29 cellular contexts compared by ENCODE assay signal in genomic region chr14:94380225-94381148, GRCh38. TPM values are rescaled to one million over a fixed set of nuclear protein-coding genes. Genes with fewer than 3 reads are reported as not detected.
DNase-seq lines count a peak whose midpoint lies in the region; ATAC-seq, FAIRE-seq and TF ChIP-seq lines count a peak whose summit lies in the region.
"Had no signal": no experiment of that assay in that cellular context is flagged by ENCODE, and none has a peak within 500 bp of the region (broad histone marks: within the 10 kb centered on the region; RNA-seq: fewer than 3 reads in every experiment).

No MANE protein-coding gene starts in this region.

- DNase-seq in stimulated activated CD4-positive, alpha-beta T cell treated with anti-CD3 and anti-CD28 coated beads, Interleukin-1b, Interleukin-23, amount 100 ng/mL, for 48 hours: peak; percentile 36
- no peak for DNase-seq in stimulated activated CD4-positive, alpha-beta T cell treated with anti-CD3 and anti-CD28 coated beads, Interleukin-4, amount 100 ng/mL, for 1 hour
- DNase-seq in activated naive CD8-positive, alpha-beta T cell treated with anti-CD3 and anti-CD28 coated beads for 36 hours: no peak
- no peak for DNase-seq in HepG2 (ENCODE audit: low spot score)
- DNase-seq in activated CD4-positive, CD25-positive, alpha-beta regulatory T cell treated with anti-CD3 and anti-CD28 coated beads, Interleukin-2, amount 50 U/mL, for 72 hours: no peak
- DNase-seq in activated CD4-positive, CD25-positive, alpha-beta regulatory T cell (lab: John Stamatoyannopoulos, UW): no peak
- DNase-seq: activated CD4-positive, alpha-beta T cell treated with anti-CD3 and anti-CD28 coated beads, Interleukin-2, amount 10 ng/mL, durations not matched to agents 24 days and 14 days; cerebellar nuclear complex; COR-L47; DMS79; effector CD4-positive, alpha-beta T cell; H9; naive B cell; NCI-H1436; occipital lobe; OCI-M1; SK-N-SH; stimulated activated CD8-positive, alpha-beta memory T cell treated with anti-CD3 and anti-CD28 coated beads, Interleukin-4, amount 100 ng/mL, for 48 hours; T-helper 17 cell; transverse colon had no signal

- no peak overlapping the region for H3K4me3 Mint-ChIP-seq in activated naive CD8-positive, alpha-beta T cell treated with anti-CD3 and anti-CD28 coated beads for 36 hours
- H3K4me3 Mint-ChIP-seq: activated CD4-positive, alpha-beta T cell treated with anti-CD3 and anti-CD28 coated beads, Interleukin-2, amount 10 ng/mL, durations not matched to agents 24 days and 14 days; H9; mesothelial cell of epicardium; naive B cell; T-helper 17 cell had no signal

- no peak for TF ChIP-seq CTCF in HepG2 (CRISPR knock-in tag; IDR thresholded peaks at IDR 0.05)

- ATAC-seq in HepG2 (no peak), HG03196 (IDR thresholded peaks at IDR 0.05; ENCODE audit: unreplicated experiment) (no peak)
- ATAC-seq: T-helper 17 cell had no signal

- no peak for TF ChIP-seq RAD21 in HepG2 (CRISPR knock-in tag; IDR thresholded peaks at IDR 0.05)

- TF ChIP-seq POLR2A in HepG2 (IDR thresholded peaks at IDR 0.05; ENCODE audit: insufficient read depth in 1 of 2, low read depth in 2 of 2, low read length in 2 of 2): peak; percentile 56 to 60; a peak in 3 of 4 replicates

- no peaks in the 10 kb centered on the region for H3K9me3 Mint-ChIP-seq in activated naive CD8-positive, alpha-beta T cell treated with anti-CD3 and anti-CD28 coated beads for 36 hours
- H3K9me3 Mint-ChIP-seq: activated CD4-positive, alpha-beta T cell treated with anti-CD3 and anti-CD28 coated beads, Interleukin-2, amount 10 ng/mL, durations not matched to agents 24 days and 14 days; H9; mesothelial cell of epicardium had no signal

- no peak overlapping the region for H2AFZ ChIP-seq in HepG2 (ENCODE audit: low read length)

- CTCF ChIA-PET in HepG2 (lab: Yijun Ruan, JAX; ENCODE audit: low intra/inter-chr PET ratio, low total read pairs): no interaction called here

- H3K36me3 ChIP-seq in HepG2 (replicated peaks in 1 of 2; ENCODE audit: control insufficient read depth in 1 of 2, insufficient read depth in 2 of 2, low read length in 2 of 2): peaks cover 38 to 67% of the 10 kb centered on the region in 2 experiments
- H3K36me3 ChIP-seq: transverse colon had no signal

- H3K36me3 Mint-ChIP-seq in activated naive CD8-positive, alpha-beta T cell treated with anti-CD3 and anti-CD28 coated beads for 36 hours: no peaks in the 10 kb centered on the region
- H3K36me3 Mint-ChIP-seq: mesothelial cell of epicardium, naive B cell had no signal

- WGBS in HepG2 (ENCODE audit: low lambda C conversion rate): 81% methylated on average over 14 of the region's 16 CpGs

- peaks cover 6% of the 10 kb centered on the region for H3K4me1 Mint-ChIP-seq in activated naive CD8-positive, alpha-beta T cell treated with anti-CD3 and anti-CD28 coated beads for 36 hours
- H3K4me1 Mint-ChIP-seq: activated CD4-positive, alpha-beta T cell treated with anti-CD3 and anti-CD28 coated beads, Interleukin-2, amount 10 ng/mL, durations not matched to agents 24 days and 14 days; mesothelial cell of epicardium; naive B cell; T-helper 17 cell had no signal

- TF ChIP-seq EP300 in HepG2 (IDR thresholded peaks at IDR 0.05; ENCODE audit: low read depth in 2 of 2, low read length in 2 of 2): no peak
- TF ChIP-seq EP300 in HepG2 (CRISPR knock-in tag; IDR thresholded peaks at IDR 0.05; ENCODE audit: borderline replicate concordance): no peak

- H3K27ac Mint-ChIP-seq in activated naive CD8-positive, alpha-beta T cell treated with anti-CD3 and anti-CD28 coated beads for 36 hours: peak overlapping the region; percentile 84
- H3K27ac Mint-ChIP-seq: activated CD4-positive, alpha-beta T cell treated with anti-CD3 and anti-CD28 coated beads, Interleukin-2, amount 10 ng/mL, durations not matched to agents 24 days and 14 days; H9; mesothelial cell of epicardium; T-helper 17 cell had no signal

- H4K20me1 ChIP-seq in HepG2 (ENCODE audit: insufficient read depth, low read length): peaks cover 88% of the 10 kb centered on the region
- H4K20me1 ChIP-seq: BLaER1 treated with 17β-estradiol and CSF1 and Interleukin-3, amounts not matched to agents 10 nM and 100 nM had no signal

- H3K9ac ChIP-seq in HepG2 (ENCODE audit: insufficient read depth, low read depth, low read length): no peak overlapping the region
- H3K9ac ChIP-seq: SK-N-SH had no signal

- H3K79me2 ChIP-seq in HepG2 (ENCODE audit: insufficient read depth, low read length): peaks cover 36% of the 10 kb centered on the region

- POLR2A ChIA-PET in HepG2 (lab: Yijun Ruan, JAX): interaction anchor here (0.7 to 5.4 kb wide), 14 partner anchors 7 to 57 kb away, joined by 3 to 39 read pairs (median 4); partner anchors contain the start of genes SERPINA1 and SERPINA6

- intact Hi-C loops in HepG2 (cut with micrococcal nuclease; ENCODE audit: unreplicated experiment): loop anchor here (1.0 kb wide), 1 partner anchor 16 kb away; no protein-coding TSS in a partner anchor

- no peak for FAIRE-seq in HepG2 (lab: Jason Lieb, UNC)
- FAIRE-seq: GM18507 had no signal

- H3K27me3 ChIP-seq in HepG2 (ENCODE audit: control insufficient read depth in 1 of 2, insufficient read depth in 2 of 2, low read length in 2 of 2): no peaks in the 10 kb centered on the region
- H3K27me3 ChIP-seq: BLaER1 treated with 17β-estradiol and CSF1 and Interleukin-3, amounts not matched to agents 10 nM and 100 nM; transverse colon had no signal

- H3K27ac ChIP-seq in HepG2 (ENCODE audit: extremely low read length, insufficient read depth, low read length): no peak overlapping the region
- H3K27ac ChIP-seq: skin epidermis, transverse colon had no signal

- H3K4me1 ChIP-seq in HepG2 (ENCODE audit: insufficient read depth, low read length): peaks cover 100% of the 10 kb centered on the region

- BruUV-seq in HepG2 (replicated peaks; lab: Mats Ljungman, UMichigan): no TSS peak

- in situ Hi-C loops in HepG2 (cut with HindIII; ENCODE audit: extremely low pct_ligation_motif_present, low pct_unique_long_range_greater_than_20kb): no loop called here

- H3K9me3 ChIP-seq in HepG2 (ENCODE audit: low read length): no peaks in the 10 kb centered on the region
- H3K9me3 ChIP-seq: BLaER1 treated with 17β-estradiol and CSF1 and Interleukin-3, amounts not matched to agents 10 nM and 100 nM; SK-N-SH; transverse colon had no signal

- peaks cover 4% of the 10 kb centered on the region for H3K27me3 Mint-ChIP-seq in activated naive CD8-positive, alpha-beta T cell treated with anti-CD3 and anti-CD28 coated beads for 36 hours
- H3K27me3 Mint-ChIP-seq: activated CD4-positive, alpha-beta T cell treated with anti-CD3 and anti-CD28 coated beads, Interleukin-2, amount 10 ng/mL, durations not matched to agents 24 days and 14 days had no signal

- H3K4me2 ChIP-seq in HepG2 (ENCODE audit: low read depth, low read length): peak overlapping the region; percentile 8; the same call in 1 of the 2 replicates
- H3K4me2 ChIP-seq: SK-N-SH had no signal

- no peak overlapping the region for H3K4me3 ChIP-seq in HepG2 (replicated peaks in 1 of 3; ENCODE audit: insufficient read depth in 1 of 3, low read depth in 2 of 3, low read length in 3 of 3)
- H3K4me3 ChIP-seq: BLaER1 treated with 17β-estradiol and CSF1 and Interleukin-3, amounts not matched to agents 10 nM and 100 nM; skin epidermis; transverse colon had no signal

RNA-seq across cellular contexts. Expression of gene SERPINA1, which starts 7.9 kb away (rescaled TPM):
- 1 to 10 TPM; 1.1 to 1.3 TPM for total RNA-seq in activated naive CD8-positive, alpha-beta T cell treated with anti-CD3 and anti-CD28 coated beads for 36 hours
- 2,013 and 3,266 TPM in 2 replicates for total RNA-seq in HepG2 (2016; rRNA removed; fragmentation: Illumina TruSeq; extraction: Trizol)
- total RNA-seq in HepG2 (2016; cell fraction: cytosol; rRNA removed; fragmentation: Illumina TruSeq; extraction: Trizol; ENCODE audit: low read depth): 1,032 and 1,133 TPM in 2 replicates
- 1,778 and 3,168 TPM in 2 replicates for total RNA-seq in HepG2 (2016; cell fraction: insoluble cytoplasmic fraction; rRNA removed; fragmentation: Illumina TruSeq; extraction: Trizol)
- total RNA-seq in HepG2 (2016; cell fraction: membrane; rRNA removed; fragmentation: Illumina TruSeq; extraction: Trizol): 2,429 and 2,540 TPM in 2 replicates
- 3,105 and 3,600 TPM in 2 replicates for total RNA-seq in HepG2 (2016; cell fraction: nucleus; rRNA removed; fragmentation: Illumina TruSeq; extraction: Trizol)
- 11,015 and 14,177 TPM in 2 replicates for polyA plus RNA-seq in HepG2 (2011; rRNA removed)
- 9,533 and 11,655 TPM in 2 replicates for polyA plus RNA-seq in HepG2 (2011; cell fraction: cytosol; rRNA removed)
- 2,313 and 3,208 TPM in 2 replicates for polyA plus RNA-seq in HepG2 (2011; cell fraction: nucleus; rRNA removed)
- polyA plus RNA-seq in HepG2 (2012): 7,481 and 10,843 TPM in 2 replicates
- 4,767 and 4,962 TPM in 2 replicates for polyA plus RNA-seq in HepG2 (2016; cell fraction: cytosol; fragmentation: Illumina TruSeq; extraction: Trizol; ENCODE audit: low read depth)
- 4,118 and 4,730 TPM in 2 replicates for polyA plus RNA-seq in HepG2 (2016; cell fraction: insoluble cytoplasmic fraction; fragmentation: Illumina TruSeq; extraction: Trizol; ENCODE audit: low read depth)
- polyA plus RNA-seq in HepG2 (2016; cell fraction: membrane; fragmentation: Illumina TruSeq; extraction: Trizol; ENCODE audit: low read depth): 6,083 and 6,679 TPM in 2 replicates
- polyA plus RNA-seq in HepG2 (2016; cell fraction: nucleus; fragmentation: Illumina TruSeq; extraction: Trizol; ENCODE audit: insufficient read depth, low read depth): 8,870 and 9,648 TPM in 2 replicates
- polyA minus RNA-seq in HepG2 (2011; rRNA and poly(A)+ RNA removed; ENCODE audit: low replicate concordance): 7.6 and 11,192 TPM in 2 replicates
- 3,443 and 4,995 TPM in 2 replicates for polyA minus RNA-seq in HepG2 (2011; cell fraction: cytosol; rRNA and poly(A)+ RNA removed)
- 1,177 and 2,207 TPM in 2 replicates for polyA minus RNA-seq in HepG2 (2011; cell fraction: nucleus; rRNA and poly(A)+ RNA removed)
- total RNA-seq: H9 had no signal

RNA-seq across cellular contexts. Expression of gene SERPINA2, which starts 14.0 kb away (rescaled TPM):
- total RNA-seq in activated naive CD8-positive, alpha-beta T cell treated with anti-CD3 and anti-CD28 coated beads for 36 hours: not detected
- 0.24 TPM in 1 of 2 replicates, not detected in the other for total RNA-seq in HepG2 (2016; rRNA removed; fragmentation: Illumina TruSeq; extraction: Trizol)
- not detected in 2 replicates for total RNA-seq in HepG2 (2016; cell fraction: cytosol; rRNA removed; fragmentation: Illumina TruSeq; extraction: Trizol; ENCODE audit: low read depth)
- 0.21 TPM in 1 of 2 replicates, not detected in the other for total RNA-seq in HepG2 (2016; cell fraction: insoluble cytoplasmic fraction; rRNA removed; fragmentation: Illumina TruSeq; extraction: Trizol)
- not detected in 2 replicates for total RNA-seq in HepG2 (2016; cell fraction: membrane; rRNA removed; fragmentation: Illumina TruSeq; extraction: Trizol)
- total RNA-seq in HepG2 (2016; cell fraction: nucleus; rRNA removed; fragmentation: Illumina TruSeq; extraction: Trizol): not detected in 2 replicates
- 0.08 TPM in 1 of 2 replicates, not detected in the other for polyA plus RNA-seq in HepG2 (2011; rRNA removed)
- polyA plus RNA-seq in HepG2 (2011; cell fraction: cytosol; rRNA removed): not detected in 2 replicates
- polyA plus RNA-seq in HepG2 (2011; cell fraction: nucleus; rRNA removed): 0.81 and 0.84 TPM in 2 replicates
- polyA plus RNA-seq in HepG2 (2012): 0.17 TPM in 1 of 2 replicates, not detected in the other
- not detected in 2 replicates for polyA plus RNA-seq in HepG2 (2016; cell fraction: cytosol; fragmentation: Illumina TruSeq; extraction: Trizol; ENCODE audit: low read depth)
- not detected in 2 replicates for polyA plus RNA-seq in HepG2 (2016; cell fraction: insoluble cytoplasmic fraction; fragmentation: Illumina TruSeq; extraction: Trizol; ENCODE audit: low read depth)
- polyA plus RNA-seq in HepG2 (2016; cell fraction: membrane; fragmentation: Illumina TruSeq; extraction: Trizol; ENCODE audit: low read depth): 0.21 TPM in 1 of 2 replicates, not detected in the other
- not detected in 2 replicates for polyA plus RNA-seq in HepG2 (2016; cell fraction: nucleus; fragmentation: Illumina TruSeq; extraction: Trizol; ENCODE audit: insufficient read depth, low read depth)
- polyA minus RNA-seq in HepG2 (2011; rRNA and poly(A)+ RNA removed; ENCODE audit: low replicate concordance): not detected in 2 replicates
- not detected in 2 replicates for polyA minus RNA-seq in HepG2 (2011; cell fraction: cytosol; rRNA and poly(A)+ RNA removed)
- 0.87 and 1.4 TPM in 2 replicates for polyA minus RNA-seq in HepG2 (2011; cell fraction: nucleus; rRNA and poly(A)+ RNA removed)
- total RNA-seq: activated CD4-positive, alpha-beta T cell treated with anti-CD3 and anti-CD28 coated beads, Interleukin-2, amount 10 ng/mL, durations not matched to agents 24 days and 14 days; epithelial cell of proximal tubule; H9; lower leg skin; mesothelial cell of epicardium; NCI-H460; occipital lobe; T-helper 17 cell; transverse colon had no signal
- polyA plus RNA-seq: AG04450, SK-N-SH had no signal

RNA-seq across cellular contexts. Expression of gene SERPINA6, which starts 57.4 kb away (rescaled TPM):
- total RNA-seq in activated naive CD8-positive, alpha-beta T cell treated with anti-CD3 and anti-CD28 coated beads for 36 hours: not detected
- 144 and 260 TPM in 2 replicates for total RNA-seq in HepG2 (2016; rRNA removed; fragmentation: Illumina TruSeq; extraction: Trizol)
- total RNA-seq in HepG2 (2016; cell fraction: cytosol; rRNA removed; fragmentation: Illumina TruSeq; extraction: Trizol; ENCODE audit: low read depth): 46.5 and 59.8 TPM in 2 replicates
- 147 and 255 TPM in 2 replicates for total RNA-seq in HepG2 (2016; cell fraction: insoluble cytoplasmic fraction; rRNA removed; fragmentation: Illumina TruSeq; extraction: Trizol)
- total RNA-seq in HepG2 (2016; cell fraction: membrane; rRNA removed; fragmentation: Illumina TruSeq; extraction: Trizol): 72.4 and 91.0 TPM in 2 replicates
- total RNA-seq in HepG2 (2016; cell fraction: nucleus; rRNA removed; fragmentation: Illumina TruSeq; extraction: Trizol): 209 and 232 TPM in 2 replicates
- polyA plus RNA-seq in HepG2 (2011; rRNA removed): 333 and 391 TPM in 2 replicates
- 334 and 367 TPM in 2 replicates for polyA plus RNA-seq in HepG2 (2011; cell fraction: cytosol; rRNA removed)
- 148 and 149 TPM in 2 replicates for polyA plus RNA-seq in HepG2 (2011; cell fraction: nucleus; rRNA removed)
- polyA plus RNA-seq in HepG2 (2012): 165 and 183 TPM in 2 replicates
- polyA plus RNA-seq in HepG2 (2016; cell fraction: cytosol; fragmentation: Illumina TruSeq; extraction: Trizol; ENCODE audit: low read depth): 50.8 and 68.1 TPM in 2 replicates
- polyA plus RNA-seq in HepG2 (2016; cell fraction: insoluble cytoplasmic fraction; fragmentation: Illumina TruSeq; extraction: Trizol; ENCODE audit: low read depth): 148 and 161 TPM in 2 replicates
- 59.5 and 79.3 TPM in 2 replicates for polyA plus RNA-seq in HepG2 (2016; cell fraction: membrane; fragmentation: Illumina TruSeq; extraction: Trizol; ENCODE audit: low read depth)
- polyA plus RNA-seq in HepG2 (2016; cell fraction: nucleus; fragmentation: Illumina TruSeq; extraction: Trizol; ENCODE audit: insufficient read depth, low read depth): 298 and 309 TPM in 2 replicates
- polyA minus RNA-seq in HepG2 (2011; rRNA and poly(A)+ RNA removed; ENCODE audit: low replicate concordance): 295 TPM in 1 of 2 replicates, not detected in the other
- polyA minus RNA-seq in HepG2 (2011; cell fraction: cytosol; rRNA and poly(A)+ RNA removed): 62.1 and 78.1 TPM in 2 replicates
- polyA minus RNA-seq in HepG2 (2011; cell fraction: nucleus; rRNA and poly(A)+ RNA removed): 54.3 and 66.5 TPM in 2 replicates
- total RNA-seq: activated CD4-positive, alpha-beta T cell treated with anti-CD3 and anti-CD28 coated beads, Interleukin-2, amount 10 ng/mL, durations not matched to agents 24 days and 14 days; H9; lower leg skin; mesothelial cell of epicardium; NCI-H460; occipital lobe; T-helper 17 cell had no signal
- polyA plus RNA-seq: AG04450 had no signal

Comparison
In these comparisons a context has a peak if more than half of its experiments do, and no peak if none do; other contexts are left out.
1. RNA of gene SERPINA1, which starts 7.9 kb away (total RNA-seq): 1,032 to 3,600 TPM in HepG2; 1.1 to 1.3 TPM in activated naive CD8-positive, alpha-beta T cell treated with anti-CD3 and anti-CD28 coated beads for 36 hours; every median in the first group is over 100 times any median in the second.
2. RNA of gene SERPINA6, which starts 57.4 kb away (total RNA-seq): 46.5 to 260 TPM in HepG2; not detected in activated naive CD8-positive, alpha-beta T cell treated with anti-CD3 and anti-CD28 coated beads for 36 hours; every median in the first group is over 10 times any median in the second.